ENCODE assay signal across 17 cellular contexts in genomic region chr4:48620861-48621260, GRCh38.
"Had no signal": no experiment of that assay in that cellular context is flagged by ENCODE, and none has a peak within 500 bp of the region (broad histone marks: within the 10 kb centered on the region; RNA-seq: fewer than 3 reads in every experiment).

No MANE protein-coding gene starts in this region.

- ATAC-seq: activated CD8-positive, alpha-beta T cell treated with anti-CD3 and anti-CD28 coated beads, Interleukin-2, amount 10 ng/mL, durations not matched to agents 7 days and 5 days; effector memory CD8-positive, alpha-beta T cell; natural killer cell; SK-N-SH treated with all-trans-retinoic acid at 6 μM for 48 hours; T-cell had no signal

- H3K4me3 Mint-ChIP-seq: activated CD8-positive, alpha-beta T cell treated with anti-CD3 and anti-CD28 coated beads, Interleukin-2, amount 10 ng/mL, durations not matched to agents 7 days and 5 days; activated naive CD4-positive, alpha-beta T cell treated with anti-CD3 and anti-CD28 coated beads for 36 hours; activated T-cell treated with anti-CD3 and anti-CD28 coated beads, Interleukin-2, amount 50 U/mL, for 24 hours; effector memory CD8-positive, alpha-beta T cell; natural killer cell; T-cell had no signal

- DNase-seq: activated CD4-positive, alpha-beta T cell treated with anti-CD3 and anti-CD28 coated beads for 48 hours; activated CD4-positive, CD25-positive, alpha-beta regulatory T cell; activated CD8-positive, alpha-beta T cell treated with anti-CD3 and anti-CD28 coated beads, Interleukin-2, amount 10 ng/mL, durations not matched to agents 7 days and 5 days; activated naive CD4-positive, alpha-beta T cell treated with anti-CD3 and anti-CD28 coated beads for 36 hours; activated T-cell treated with anti-CD3 and anti-CD28 coated beads, Interleukin-2, amount 50 U/mL, for 24 hours; anterior cingulate cortex; dermis blood vessel endothelial cell; effector memory CD8-positive, alpha-beta T cell; head of caudate nucleus; kidney glomerular epithelial cell; natural killer cell; ovary; stimulated activated naive CD4-positive, alpha-beta T cell; T-cell; T-helper 9 cell had no signal

- H3K27ac Mint-ChIP-seq: activated CD8-positive, alpha-beta T cell treated with anti-CD3 and anti-CD28 coated beads, Interleukin-2, amount 10 ng/mL, durations not matched to agents 7 days and 5 days; activated naive CD4-positive, alpha-beta T cell treated with anti-CD3 and anti-CD28 coated beads for 36 hours; activated T-cell treated with anti-CD3 and anti-CD28 coated beads, Interleukin-2, amount 50 U/mL, for 24 hours; effector memory CD8-positive, alpha-beta T cell; natural killer cell; T-cell had no signal

- H3K27ac ChIP-seq: ovary, tibial nerve had no signal

- H3K9me3 Mint-ChIP-seq: activated naive CD4-positive, alpha-beta T cell treated with anti-CD3 and anti-CD28 coated beads for 36 hours; activated T-cell treated with anti-CD3 and anti-CD28 coated beads, Interleukin-2, amount 50 U/mL, for 24 hours; effector memory CD8-positive, alpha-beta T cell; natural killer cell; T-cell had no signal

- H3K27me3 Mint-ChIP-seq: activated T-cell treated with anti-CD3 and anti-CD28 coated beads, Interleukin-2, amount 50 U/mL, for 24 hours; effector memory CD8-positive, alpha-beta T cell; T-cell had no signal
